Comparison of ENCODE assay signal across 8 cellular contexts in genomic region chr18:75211002-75211621, GRCh38. TPM values are rescaled to one million over a fixed set of nuclear protein-coding genes. Genes with fewer than 3 reads are reported as not detected.
A peak's percentile ranks its signal among the peaks of the same experiment; 100 is the strongest.
DNase-seq lines count a peak whose midpoint lies in the region; ATAC-seq and TF ChIP-seq lines count a peak whose summit lies in the region.

No MANE protein-coding gene starts in this region.

- peak overlapping the region; percentile 97 for H3K4me3 ChIP-seq in ACC112 (ENCODE audit: low read depth, low read length)
- H3K4me3 ChIP-seq in cardiac fibroblast (replicated peaks in 1 of 2; ENCODE audit: low read depth in 2 of 2, low read length in 2 of 2) = peak overlapping the region; percentile 83 to 85
- H3K4me3 ChIP-seq in mesendoderm (ENCODE audit: low read length) = peak overlapping the region; percentile 21
- H3K4me3 ChIP-seq in uterus = peak overlapping the region; percentile 54 to 99

- TF ChIP-seq POLR2A in GM18951 (IDR thresholded peaks at IDR 0.05; ENCODE audit: extremely low read depth, insufficient read depth, insufficient read length) (peak; percentile 37), uterus (IDR thresholded peaks at IDR 0.05) (no peak)

- intact Hi-C loops in uterus (cut with DNase I; ENCODE audit: low total_unique reads) = no loop called here

- H3K4ac ChIP-seq in mesendoderm (ENCODE audit: low read depth, low read length) = no peak overlapping the region

- H3K4me1 ChIP-seq in ACC112 (ENCODE audit: control insufficient read depth, insufficient read depth, low read length, unreplicated experiment) = peaks cover 37% of the 10 kb centered on the region
- H3K4me1 ChIP-seq in mesendoderm (ENCODE audit: control insufficient read depth, low read depth, low read length) = peaks cover 3% of the 10 kb centered on the region
- peaks cover 7 to 11% of the 10 kb centered on the region in 2 donors for H3K4me1 ChIP-seq in uterus

- no peaks in the 10 kb centered on the region for H3K9me3 ChIP-seq in uterus

- no CpG with 5 or more reads among the region's 64 CpGs for WGBS in mesendoderm (ENCODE audit: extremely low coverage, insufficient coverage, low lambda C conversion rate)

- H2AK5ac ChIP-seq in mesendoderm (ENCODE audit: low read length) = no peak overlapping the region

- peak overlapping the region; percentile 25 for H3K56ac ChIP-seq in mesendoderm (ENCODE audit: low read length)

- H2AFZ ChIP-seq in ACC112 (ENCODE audit: low read length, unreplicated experiment) = peak overlapping the region; percentile 90

- peak overlapping the region; percentile 38 for H3K4me2 ChIP-seq in mesendoderm (ENCODE audit: low read length)

- POLR2A ChIA-PET in RWPE1 (lab: Yijun Ruan, JAX; ENCODE audit: low non-redundant PET) = no interaction called here

- H3K18ac ChIP-seq in mesendoderm (ENCODE audit: low read length) = peak overlapping the region; percentile 45

- no peak overlapping the region for H2BK5ac ChIP-seq in mesendoderm (ENCODE audit: low read length)

- TF ChIP-seq CTCF in RWPE1 (conservative IDR thresholded peaks at IDR 0.05; ENCODE audit: low read depth) (no peak), cardiac fibroblast (IDR thresholded peaks at IDR 0.05; ENCODE audit: low read depth, low read length) (no peak), uterus (IDR thresholded peaks at IDR 0.05) (no peak), omental fat pad (IDR thresholded peaks at IDR 0.05) (no peak)

- CTCF ChIA-PET in RWPE1 (lab: Yijun Ruan, JAX) = interaction anchor here (0.6 to 0.7 kb wide), 2 partner anchors 323 to 1505 kb away, joined by 3 to 4 read pairs; no protein-coding TSS in a partner anchor

- H2BK120ac ChIP-seq in mesendoderm (ENCODE audit: low read depth, low read length) = no peak overlapping the region

- peak overlapping the region; percentile 60 for H3K9ac ChIP-seq in mesendoderm (ENCODE audit: low read length)

- H3K79me2 ChIP-seq in ACC112 (ENCODE audit: control insufficient read depth, insufficient read depth, low read length, unreplicated experiment) (peaks cover 45% of the 10 kb centered on the region), mesendoderm (ENCODE audit: control insufficient read depth, insufficient read depth, low read length) (no peaks in the 10 kb centered on the region)

- no peaks in the 10 kb centered on the region for H3K36me3 ChIP-seq in ACC112 (ENCODE audit: insufficient read depth, low read length)
- no peaks in the 10 kb centered on the region for H3K36me3 ChIP-seq in mesendoderm (ENCODE audit: control insufficient read depth, insufficient read depth, low read length)
- no peaks in the 10 kb centered on the region for H3K36me3 ChIP-seq in uterus

- in situ Hi-C loops in GM18951 (cut with MboI; ENCODE audit: low sequenced_read_pairs, unreplicated experiment) = no loop called here

- DNase-seq in RWPE1 (ENCODE audit: low spot score) = no peak
- peak in 1 of 2 donors; percentile 34 for DNase-seq in cardiac fibroblast (ENCODE audit: low read depth in 2 of 2)
- peak; percentile 33 for DNase-seq in mesendoderm
- DNase-seq in uterus = no peak
- no peak for DNase-seq in omental fat pad (ENCODE audit: low spot score)
- no peak for DNase-seq in stimulated activated CD4-positive, alpha-beta T cell treated with anti-CD3 and anti-CD28 coated beads, Interleukin-1b, Interleukin-23, amount 100 ng/mL, for 48 hours

- no peak overlapping the region for H4K5ac ChIP-seq in mesendoderm (ENCODE audit: low read length)

- H4K8ac ChIP-seq in mesendoderm (ENCODE audit: low read depth, low read length) = no peak overlapping the region

- H3K79me1 ChIP-seq in mesendoderm (ENCODE audit: low read length) = no peaks in the 10 kb centered on the region

- H3K23ac ChIP-seq in mesendoderm (ENCODE audit: low read length) = no peak overlapping the region

- H3K27me3 ChIP-seq in ACC112 (ENCODE audit: insufficient read depth, low read length) (no peaks in the 10 kb centered on the region), mesendoderm (ENCODE audit: insufficient read depth, low read length, poor library complexity) (peaks cover 24% of the 10 kb centered on the region), uterus (no peaks in the 10 kb centered on the region)

- H2BK15ac ChIP-seq in mesendoderm (replicated peaks; ENCODE audit: low read depth) = no peak overlapping the region

- no peak for ATAC-seq in omental fat pad (ENCODE audit: low FRiP score)

- no peak overlapping the region for H3K27ac ChIP-seq in ACC112 (ENCODE audit: low read depth, low read length)
- H3K27ac ChIP-seq in RWPE1 = peak overlapping the region; percentile 81
- H3K27ac ChIP-seq in mesendoderm (ENCODE audit: low read depth, low read length) = no peak overlapping the region
- H3K27ac ChIP-seq in uterus = peak overlapping the region; percentile 94 to 99

RNA-seq across cellular contexts. Expression of gene TSHZ1, which starts 0.5 kb away (rescaled TPM):
- 0.32 TPM for polyA plus RNA-seq in mesendoderm (2013, experiment 1 of 2)
- polyA plus RNA-seq in mesendoderm (2013, experiment 2 of 2) = 0.21 TPM
- total RNA-seq in uterus (10 to 100 TPM in 3 of 4 donors, 1 to 10 TPM in 1; 10.0 to 31.9 (median 21.4) TPM), omental fat pad (10 to 100 TPM; 11.6 to 18.4 (median 13.7) TPM)

RNA-seq across cellular contexts. Expression of gene PTGR3, which starts 2.2 kb away (rescaled TPM):
- 1.3 TPM for polyA plus RNA-seq in mesendoderm (2013, experiment 1 of 2)
- polyA plus RNA-seq in mesendoderm (2013, experiment 2 of 2) = 1.3 TPM
- total RNA-seq in uterus (10 to 100 TPM in 3 of 4 donors, 1 to 10 TPM in 1; 4.9 to 30.8 (median 21.7) TPM), omental fat pad (10 to 100 TPM; 16.9 to 24.3 (median 21.1) TPM)

Comparison
In these comparisons a context has a peak if more than half of its experiments do, and no peak if none do; other contexts are left out.
1. H3K27ac ChIP-seq: peak in RWPE1 (single experiment) and uterus (2 of 2); none in ACC112 (single experiment) and mesendoderm (single experiment).
2. H3K4me3 ChIP-seq: peak in every context shown above with its lines; median percentile 97 in ACC112; 84 in cardiac fibroblast; 76 in uterus; 21 in mesendoderm.